20 cellular contexts compared by ENCODE assay signal in genomic region chr14:78010688-78011087, GRCh38.
DNase-seq lines count a peak whose midpoint lies in the region; ATAC-seq and TF ChIP-seq lines count a peak whose summit lies in the region.
"Had no signal": no experiment of that assay in that cellular context is flagged by ENCODE, and none has a peak within 500 bp of the region (broad histone marks: within the 10 kb centered on the region; RNA-seq: fewer than 3 reads in every experiment).

No MANE protein-coding gene starts in this region.

- no peak for TF ChIP-seq CTCF in RWPE2 (IDR thresholded peaks at IDR 0.05; ENCODE audit: poor library complexity, severe bottlenecking)

- H3K27me3 ChIP-seq in RWPE2 (ENCODE audit: insufficient read depth, poor library complexity, severe bottlenecking) = no peaks in the 10 kb centered on the region
- H3K27me3 ChIP-seq: adrenal gland, SJSA1, tibial nerve had no signal

- H3K4me1 ChIP-seq in RWPE2 (ENCODE audit: insufficient read depth, poor library complexity, severe bottlenecking) = peaks cover 2% of the 10 kb centered on the region
- H3K4me1 ChIP-seq: adrenal gland, heart right ventricle, SJSA1, tibial nerve had no signal

- peak; percentile 63 for DNase-seq in HT1080 (ENCODE audit: low read depth)
- no peak for DNase-seq in RWPE2 (ENCODE audit: low spot score)
- peak; percentile 40 for DNase-seq in fibroblast of peridontal ligament (ENCODE audit: extremely low read depth)
- DNase-seq in stromal cell of bone marrow (ENCODE audit: low read depth) = peak; percentile 95
- DNase-seq in NCI-H345 (lab: John Stamatoyannopoulos, UW) = no peak
- DNase-seq in CD1c-positive myeloid dendritic cell (ENCODE audit: extremely low spot score) = no peak
- DNase-seq: activated effector memory CD4-positive, alpha-beta T cell treated with Interleukin-2 at 50 U/mL for 16 hours; H7; heart right ventricle; Karpas-422; kidney; NCI-H2227 treated with DMSO at 0.1 percent for 48 hours; stimulated activated CD4-positive, alpha-beta T cell treated with anti-CD3 and anti-CD28 coated beads, Interleukin-12 subunit alpha, Interleukin-12 subunit beta, amount 100 ng/mL, for 4 hours; stimulated activated naive B cell treated with anti-CD40 and anti-IgM and Interleukin-4, amounts not matched to agents 10 μg/mL and 1 μg/mL and 100 μg/mL, for 72 hours; T1000 had no signal

- no peak overlapping the region for H3K27ac ChIP-seq in RWPE2 (ENCODE audit: poor library complexity, severe bottlenecking)
- H3K27ac ChIP-seq: adrenal gland, C4-2B, heart right ventricle, SJSA1, tibial nerve had no signal

- H3K4me3 ChIP-seq in RWPE2 (ENCODE audit: severe bottlenecking) = no peak overlapping the region
- H3K4me3 ChIP-seq: adrenal gland, heart right ventricle, SJSA1, tibial nerve had no signal

- no peaks in the 10 kb centered on the region for H3K9me3 ChIP-seq in RWPE2 (ENCODE audit: severe bottlenecking)
- H3K9me3 ChIP-seq: adrenal gland, heart right ventricle, SJSA1, tibial nerve had no signal

- ATAC-seq in RWPE2 (ENCODE audit: low read depth) (peak; percentile 91), HG03565 (IDR thresholded peaks at IDR 0.05; ENCODE audit: unreplicated experiment) (no peak)
- ATAC-seq: heart right ventricle; stimulated activated naive B cell treated with anti-CD40 and anti-IgM and Interleukin-4, amounts not matched to agents 10 μg/mL and 1 μg/mL and 100 μg/mL, for 72 hours had no signal

- no peaks in the 10 kb centered on the region for H3K36me3 ChIP-seq in RWPE2 (ENCODE audit: low read depth)
- H3K36me3 ChIP-seq: adrenal gland, heart right ventricle, SJSA1, tibial nerve had no signal

Comparison
In these comparisons a context has a peak if more than half of its experiments do, and no peak if none do; other contexts are left out.
1. DNase-seq: peak in HT1080 (single experiment), fibroblast of peridontal ligament (single experiment) and stromal cell of bone marrow (single experiment); none in RWPE2 (single experiment), NCI-H345 (single experiment) and CD1c-positive myeloid dendritic cell (single experiment).